23 cellular contexts compared by ENCODE assay signal in the genomic region with DNA sequence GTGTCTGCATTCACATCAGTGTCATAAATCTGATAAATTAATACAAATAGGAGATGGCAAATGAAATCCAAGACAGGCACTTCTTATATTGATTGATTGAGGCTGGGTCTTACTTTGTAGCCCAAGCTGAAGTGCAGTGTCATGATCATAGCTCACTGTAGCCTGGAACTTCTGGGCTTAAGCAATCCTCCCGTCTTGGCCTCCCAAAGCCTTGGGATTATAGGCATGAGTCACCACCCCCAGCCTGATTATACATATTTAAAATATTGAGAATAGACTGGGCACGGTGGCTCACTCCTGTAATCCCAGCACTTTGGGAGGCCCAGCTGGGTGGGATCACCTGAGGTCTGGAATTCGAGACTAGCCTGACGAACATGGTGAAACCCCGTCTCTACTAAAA. TPM values are rescaled to one million over a fixed set of nuclear protein-coding genes. Genes with fewer than 3 reads are reported as not detected.
A peak's percentile ranks its signal among the peaks of the same experiment; 100 is the strongest.
DNase-seq lines count a peak whose midpoint lies in the region; ATAC-seq, FAIRE-seq and TF ChIP-seq lines count a peak whose summit lies in the region.
"Had no signal": no experiment of that assay in that cellular context is flagged by ENCODE, and none has a peak within 500 bp of the region (broad histone marks: within the 10 kb centered on the region; RNA-seq: fewer than 3 reads in every experiment).

No MANE protein-coding gene starts in this region.

- no peak for ATAC-seq in GM19035 (IDR thresholded peaks at IDR 0.05; ENCODE audit: unreplicated experiment)
- ATAC-seq: activated CD4-positive, alpha-beta T cell treated with anti-CD3 and anti-CD28 coated beads for 36 hours had no signal

- intact Hi-C loops in spleen (cut with DNase I; ENCODE audit: low total_unique reads), result no loop called here

- no peaks in the 10 kb centered on the region for H3K4me1 Mint-ChIP-seq in progenitor cell of endocrine pancreas (ENCODE audit: low read depth)

- 78 to 89% (median 83%) methylated on average over 5 of the region's 5 CpGs for WGBS in spleen, 5 donors
- WGBS in small intestine, 3 donors, result 85 to 91% (median 89%) methylated on average over 5 of the region's 5 CpGs

- no peak for TF ChIP-seq POLR2A in H54 (IDR thresholded peaks at IDR 0.05; ENCODE audit: low read depth, low read length)
- TF ChIP-seq POLR2A in spleen (IDR thresholded peaks at IDR 0.05), result no peak

- no peak for DNase-seq in H54 (ENCODE audit: insufficient read length, low spot score)
- DNase-seq in NCI-H226, result peak; percentile 66
- DNase-seq in epithelial cell of esophagus (ENCODE audit: low read depth), result peak; percentile 53
- DNase-seq in progenitor cell of endocrine pancreas (ENCODE audit: low spot score, unreplicated experiment), result no peak
- no peak for DNase-seq in spleen
- no peak for DNase-seq in small intestine
- DNase-seq: activated CD4-positive, alpha-beta T cell treated with anti-CD3 and anti-CD28 coated beads for 36 hours; activated CD8-positive, alpha-beta memory T cell treated with anti-CD3 and anti-CD28 coated beads, Interleukin-2, amount 50 U/mL, for 4 hours; activated naive CD4-positive, alpha-beta T cell; aorta; C1 segment of cervical spinal cord; colonic mucosa; head of caudate nucleus; naive B cell; NCI-H1930; NCI-H524 treated with DMSO at 0.1 percent for 48 hours; SK-N-SH had no signal

- peaks cover 0 to 43% (median 1%) of the 10 kb centered on the region in 6 donors for H3K4me1 ChIP-seq in spleen
- H3K4me1 ChIP-seq in small intestine (ENCODE audit: control insufficient read depth in 2 of 2, insufficient read depth in 1 of 2, low read depth in 1 of 2, low read length in 1 of 2), result no peaks in the 10 kb centered on the region
- H3K4me1 ChIP-seq: colonic mucosa had no signal

- H3K36me3 ChIP-seq in spleen (peaks cover 0 to 62% (median 15%) of the 10 kb centered on the region in 6 donors), small intestine (ENCODE audit: control insufficient read depth in 2 of 2, insufficient read depth in 2 of 2, low read length in 2 of 2) (peaks cover 0 to 5% of the 10 kb centered on the region in 2 donors)
- H3K36me3 ChIP-seq: thoracic aorta had no signal

- H3K27me3 Mint-ChIP-seq in progenitor cell of endocrine pancreas, result no peaks in the 10 kb centered on the region
- H3K27me3 Mint-ChIP-seq: activated CD4-positive, alpha-beta T cell treated with anti-CD3 and anti-CD28 coated beads for 36 hours; naive B cell had no signal

- no peaks in the 10 kb centered on the region for H3K9me3 Mint-ChIP-seq in progenitor cell of endocrine pancreas (ENCODE audit: low read depth)
- H3K9me3 Mint-ChIP-seq: naive B cell had no signal

- no peak overlapping the region for H3K27ac ChIP-seq in spleen
- H3K27ac ChIP-seq in small intestine (ENCODE audit: low read depth in 1 of 2, low read length in 1 of 2), result no peak overlapping the region
- H3K27ac ChIP-seq: colonic mucosa had no signal

- H3K36me3 Mint-ChIP-seq in progenitor cell of endocrine pancreas (ENCODE audit: insufficient read depth), result peaks cover 17% of the 10 kb centered on the region
- H3K36me3 Mint-ChIP-seq: naive B cell had no signal

- H3K27ac Mint-ChIP-seq in progenitor cell of endocrine pancreas, result peak overlapping the region; percentile 73
- H3K27ac Mint-ChIP-seq: activated CD4-positive, alpha-beta T cell treated with anti-CD3 and anti-CD28 coated beads for 36 hours had no signal

- H3K27me3 ChIP-seq in spleen (replicated peaks in 1 of 7), result no peaks in the 10 kb centered on the region
- no peaks in the 10 kb centered on the region for H3K27me3 ChIP-seq in small intestine (ENCODE audit: control insufficient read depth in 2 of 2, insufficient read depth in 2 of 2, low read length in 2 of 2)
- H3K27me3 ChIP-seq: colonic mucosa had no signal

- TF ChIP-seq CTCF in epithelial cell of esophagus (IDR thresholded peaks at IDR 0.05; ENCODE audit: insufficient read depth, low read depth, low read length, missing control alignments), result no peak
- no peak for TF ChIP-seq CTCF in progenitor cell of endocrine pancreas (IDR thresholded peaks at IDR 0.05; ENCODE audit: unreplicated experiment)
- no peak for TF ChIP-seq CTCF in spleen (IDR thresholded peaks at IDR 0.05 in 8 of 11, conservative IDR thresholded peaks at IDR 0.05 in 3 of 11)

- H3K4me3 Mint-ChIP-seq in progenitor cell of endocrine pancreas (ENCODE audit: low read depth), result no peak overlapping the region
- H3K4me3 Mint-ChIP-seq: activated CD4-positive, alpha-beta T cell treated with anti-CD3 and anti-CD28 coated beads for 36 hours; naive B cell had no signal

- no peak overlapping the region for H3K4me3 ChIP-seq in epithelial cell of esophagus (ENCODE audit: low read length)
- no peak overlapping the region for H3K4me3 ChIP-seq in spleen
- H3K4me3 ChIP-seq in small intestine (ENCODE audit: low read depth in 1 of 2, low read length in 2 of 2), result no peak overlapping the region
- H3K4me3 ChIP-seq: colonic mucosa, lung, thoracic aorta had no signal

- no peaks in the 10 kb centered on the region for H3K9me3 ChIP-seq in spleen
- H3K9me3 ChIP-seq in small intestine (ENCODE audit: control insufficient read depth, low read depth), result no peaks in the 10 kb centered on the region
- H3K9me3 ChIP-seq: colonic mucosa, SK-N-SH, thoracic aorta had no signal

- FAIRE-seq in H54 (lab: Jason Lieb, UNC) (peak; percentile 6), small intestine (lab: Jason Lieb, UNC) (no peak)
- FAIRE-seq: endometrium, H1, HTR-8/SVneo had no signal

RNA-seq across cellular contexts. Expression of a gene that starts 51.3 kb away (rescaled TPM):
- total RNA-seq in progenitor cell of endocrine pancreas (125 and 138 TPM in 2 replicates), spleen (100 to 1,000 TPM in 6 of 7 donors, 10 to 100 TPM in 1; 89.3 to 144 (median 114) TPM)
- polyA plus RNA-seq in spleen (10 to 100 TPM; 40.4 to 98.7 (median 70.0) TPM), small intestine (10 to 100 TPM; 37.7 to 67.8 (median 62.4) TPM)

Comparison
In these comparisons a context has a peak if more than half of its experiments do, and no peak if none do; other contexts are left out.
1. DNase-seq: peak in NCI-H226 (single experiment) and epithelial cell of esophagus (single experiment); none in H54 (single experiment), progenitor cell of endocrine pancreas (single experiment), spleen (single experiment) and small intestine (single experiment).